In genomic region chr12:26125451-26126339, GRCh38 we compare ENCODE assay signal across 8 cellular contexts. TPM values are rescaled to one million over a fixed set of nuclear protein-coding genes. Genes with fewer than 3 reads are reported as not detected.
DNase-seq lines count a peak whose midpoint lies in the region; ATAC-seq and TF ChIP-seq lines count a peak whose summit lies in the region.

No MANE protein-coding gene starts in this region.

- H3K27ac ChIP-seq in foreskin keratinocyte = no peak overlapping the region
- H3K27ac ChIP-seq in naive thymus-derived CD4-positive, alpha-beta T cell (ENCODE audit: low read depth, low read length) = no peak overlapping the region
- H3K27ac ChIP-seq in upper lobe of left lung = peak overlapping the region; percentile 57 to 91 (median 82)

- H3K4me1 Mint-ChIP-seq in activated T-helper 2 cell treated with anti-CD3 and anti-CD28 coated beads, Interferon-gamma antibody, Interleukin-2, Interleukin-4, amounts not matched to agents 10 μg/mL and 5 μg/mL and 100 μg/mL, durations not matched to agents 14 hours and 24 hours and 36 hours (ENCODE audit: low read depth) = peaks cover 26% of the 10 kb centered on the region
- peaks cover 22 to 49% (median 37%) of the 10 kb centered on the region in 7 donors for H3K4me1 Mint-ChIP-seq in naive thymus-derived CD4-positive, alpha-beta T cell

- DNase-seq in 8988T = peak; percentile 55
- peak; percentile 76 for DNase-seq in NCI-H526 treated with DMSO at 0.1 percent for 48 hours (lab: John Stamatoyannopoulos, UW)
- DNase-seq in activated T-helper 2 cell treated with anti-CD3 and anti-CD28 coated beads, Interferon-gamma antibody, Interleukin-2, Interleukin-4, amounts not matched to agents 10 μg/mL and 5 μg/mL and 100 μg/mL, durations not matched to agents 14 hours and 24 hours and 36 hours (ENCODE audit: low spot score) = no peak
- DNase-seq in foreskin keratinocyte = peak; percentile 82 to 84
- peak in 2 of 9 donors; percentile 18 to 52 for DNase-seq in naive thymus-derived CD4-positive, alpha-beta T cell
- peak; percentile 69 to 93 for DNase-seq in upper lobe of left lung

- POLR2A ChIA-PET in naive thymus-derived CD4-positive, alpha-beta T cell (lab: Charles Lee) = no interaction called here

- H3K4me3 ChIP-seq in GM12875 (ENCODE audit: low read depth, low read length) = peak overlapping the region; percentile 60
- peak overlapping the region; percentile 29 for H3K4me3 ChIP-seq in naive thymus-derived CD4-positive, alpha-beta T cell (ENCODE audit: low read length)
- peak overlapping the region; percentile 33 to 58 (median 52) for H3K4me3 ChIP-seq in upper lobe of left lung

- TF ChIP-seq CTCF in GM12875 (IDR thresholded peaks at IDR 0.05; ENCODE audit: borderline replicate concordance, insufficient read depth, low read depth, low read length) (no peak), foreskin keratinocyte (conservative IDR thresholded peaks at IDR 0.05) (no peak), upper lobe of left lung (IDR thresholded peaks at IDR 0.05) (no peak)

- WGBS in upper lobe of left lung, 2 donors = 1 to 3% methylated on average over 31 to 37 of the region's 65 CpGs

- ATAC-seq in HG02981 (IDR thresholded peaks at IDR 0.05; ENCODE audit: unreplicated experiment) (peak; percentile 24), foreskin keratinocyte (peak; percentile 85), upper lobe of left lung (ENCODE audit: low FRiP score in 2 of 2) (peak; percentile 68 to 70)
- peak; percentile 24 for ATAC-seq in naive thymus-derived CD4-positive, alpha-beta T cell

- no peak for TF ChIP-seq EP300 in upper lobe of left lung (IDR thresholded peaks at IDR 0.05)

- peak overlapping the region; percentile 79 for H3K4me3 Mint-ChIP-seq in activated T-helper 2 cell treated with anti-CD3 and anti-CD28 coated beads, Interferon-gamma antibody, Interleukin-2, Interleukin-4, amounts not matched to agents 10 μg/mL and 5 μg/mL and 100 μg/mL, durations not matched to agents 14 hours and 24 hours and 36 hours (ENCODE audit: low read depth)
- H3K4me3 Mint-ChIP-seq in naive thymus-derived CD4-positive, alpha-beta T cell = peak overlapping the region; percentile 80 to 90 (median 84)

- no peaks in the 10 kb centered on the region for H3K9me3 ChIP-seq in naive thymus-derived CD4-positive, alpha-beta T cell (ENCODE audit: control insufficient read depth in 2 of 3, low read length in 3 of 3)
- no peaks in the 10 kb centered on the region for H3K9me3 ChIP-seq in upper lobe of left lung

- H3K36me3 Mint-ChIP-seq in activated T-helper 2 cell treated with anti-CD3 and anti-CD28 coated beads, Interferon-gamma antibody, Interleukin-2, Interleukin-4, amounts not matched to agents 10 μg/mL and 5 μg/mL and 100 μg/mL, durations not matched to agents 14 hours and 24 hours and 36 hours (ENCODE audit: low read depth) = no peaks in the 10 kb centered on the region
- H3K36me3 Mint-ChIP-seq in naive thymus-derived CD4-positive, alpha-beta T cell = peaks cover 0 to 1% (median 0%) of the 10 kb centered on the region in 5 donors

- no peak for TF ChIP-seq POLR2A in upper lobe of left lung (IDR thresholded peaks at IDR 0.05)

- H3K27ac Mint-ChIP-seq in activated T-helper 2 cell treated with anti-CD3 and anti-CD28 coated beads, Interferon-gamma antibody, Interleukin-2, Interleukin-4, amounts not matched to agents 10 μg/mL and 5 μg/mL and 100 μg/mL, durations not matched to agents 14 hours and 24 hours and 36 hours = no peak overlapping the region
- peak overlapping the region in 3 of 9 donors; percentile 36 to 38 (median 38) for H3K27ac Mint-ChIP-seq in naive thymus-derived CD4-positive, alpha-beta T cell

- H3K36me3 ChIP-seq in naive thymus-derived CD4-positive, alpha-beta T cell (ENCODE audit: control insufficient read depth in 2 of 3, insufficient read depth in 3 of 3, low read length in 3 of 3) = no peaks in the 10 kb centered on the region
- no peaks in the 10 kb centered on the region for H3K36me3 ChIP-seq in upper lobe of left lung

- CTCF ChIA-PET in naive thymus-derived CD4-positive, alpha-beta T cell (lab: Charles Lee) = no interaction called here

- peaks cover 81% of the 10 kb centered on the region for H3K27me3 Mint-ChIP-seq in activated T-helper 2 cell treated with anti-CD3 and anti-CD28 coated beads, Interferon-gamma antibody, Interleukin-2, Interleukin-4, amounts not matched to agents 10 μg/mL and 5 μg/mL and 100 μg/mL, durations not matched to agents 14 hours and 24 hours and 36 hours (ENCODE audit: low read depth)
- peaks cover 72 to 88% (median 79%) of the 10 kb centered on the region in 5 donors for H3K27me3 Mint-ChIP-seq in naive thymus-derived CD4-positive, alpha-beta T cell

- H3K4me1 ChIP-seq in foreskin keratinocyte (no peaks in the 10 kb centered on the region), upper lobe of left lung (peaks cover 33 to 57% (median 43%) of the 10 kb centered on the region in 4 donors)
- peaks cover 12 to 21% of the 10 kb centered on the region in 2 donors for H3K4me1 ChIP-seq in naive thymus-derived CD4-positive, alpha-beta T cell (ENCODE audit: control insufficient read depth in 2 of 2, insufficient read depth in 2 of 2, low read length in 2 of 2)

- H3K27me3 ChIP-seq in foreskin keratinocyte (peaks cover 82% of the 10 kb centered on the region), upper lobe of left lung (peaks cover 0 to 51% (median 28%) of the 10 kb centered on the region in 4 donors)
- peaks cover 15 to 33% of the 10 kb centered on the region in 2 donors for H3K27me3 ChIP-seq in naive thymus-derived CD4-positive, alpha-beta T cell (ENCODE audit: control insufficient read depth in 2 of 2, insufficient read depth in 2 of 2, low read length in 2 of 2)

- no peaks in the 10 kb centered on the region for H3K9me3 Mint-ChIP-seq in activated T-helper 2 cell treated with anti-CD3 and anti-CD28 coated beads, Interferon-gamma antibody, Interleukin-2, Interleukin-4, amounts not matched to agents 10 μg/mL and 5 μg/mL and 100 μg/mL, durations not matched to agents 14 hours and 24 hours and 36 hours
- H3K9me3 Mint-ChIP-seq in naive thymus-derived CD4-positive, alpha-beta T cell = peaks cover 0 to 2% (median 0%) of the 10 kb centered on the region in 11 donors

- intact Hi-C loops in activated T-helper 2 cell treated with anti-CD3 and anti-CD28 coated beads, Interferon-gamma antibody, Interleukin-2, Interleukin-4, amounts not matched to agents 10 μg/mL and 5 μg/mL and 100 μg/mL, durations not matched to agents 14 hours and 24 hours and 36 hours (cut with micrococcal nuclease) = loop anchor here (5.0 to 10.0 kb wide), 3 partner anchors 72 to 1849 kb away; partner anchors contain the start of genes PTHLH and SSPN
- intact Hi-C loops in naive thymus-derived CD4-positive, alpha-beta T cell (cut with micrococcal nuclease) = no loop called here

RNA-seq across cellular contexts. Expression of gene BHLHE41, which starts 0.9 kb away (rescaled TPM):
- not detected in 2 replicates for total RNA-seq in activated T-helper 2 cell treated with anti-CD3 and anti-CD28 coated beads, Interferon-gamma antibody, Interleukin-2, Interleukin-4, amounts not matched to agents 10 μg/mL and 5 μg/mL and 100 μg/mL, durations not matched to agents 14 hours and 24 hours and 36 hours
- total RNA-seq in foreskin keratinocyte (0.03 and 0.14 TPM in 2 replicates), upper lobe of left lung (10 to 100 TPM in 5 of 6 donors, 1 to 10 TPM in 1; 9.3 to 78.6 (median 35.2) TPM)
- 0.07 and 0.11 TPM in 2 replicates for polyA plus RNA-seq in foreskin keratinocyte
- total RNA-seq in naive thymus-derived CD4-positive, alpha-beta T cell = 1 to 10 TPM in 1 of 5 experiments, under 1 TPM in 2, not detected in 2; 0.42 to 1.2 (median 0.84) TPM
- not detected for polyA plus RNA-seq in naive thymus-derived CD4-positive, alpha-beta T cell

Comparison
In these comparisons a context has a peak if more than half of its experiments do, and no peak if none do; other contexts are left out.
1. ATAC-seq: peak in every context shown above with its lines; median percentile 85 in foreskin keratinocyte; 69 in upper lobe of left lung; 24 in HG02981; 24 in naive thymus-derived CD4-positive, alpha-beta T cell.
2. H3K27ac ChIP-seq: peak in upper lobe of left lung (4 of 4); none in foreskin keratinocyte (single experiment) and naive thymus-derived CD4-positive, alpha-beta T cell (single experiment).
3. Peak in every context shown above with its lines, with median percentiles within 50 percentile points of each other: H3K4me3 ChIP-seq.